ENCODE assay signal across 17 cellular contexts in genomic region chr2:12675352-12675795, GRCh38. TPM values are rescaled to one million over a fixed set of nuclear protein-coding genes. Genes with fewer than 3 reads are reported as not detected.
DNase-seq lines count a peak whose midpoint lies in the region; ATAC-seq, FAIRE-seq and TF ChIP-seq lines count a peak whose summit lies in the region.
"Had no signal": no experiment of that assay in that cellular context is flagged by ENCODE, and none has a peak within 500 bp of the region (broad histone marks: within the 10 kb centered on the region; RNA-seq: fewer than 3 reads in every experiment).

No MANE protein-coding gene starts in this region.

- ATAC-seq in body of pancreas: peak; percentile 58
- ATAC-seq in right cardiac atrium: peak; percentile 64 to 92
- ATAC-seq: left colon had no signal

- H3K4me1 ChIP-seq in body of pancreas (peaks cover 14% of the 10 kb centered on the region), right cardiac atrium (ENCODE audit: control insufficient read depth, insufficient read depth, low read length) (peaks cover 3% of the 10 kb centered on the region), sigmoid colon (no peaks in the 10 kb centered on the region)

- TF ChIP-seq CTCF in body of pancreas (IDR thresholded peaks at IDR 0.05): no peak
- no peak for TF ChIP-seq CTCF in sigmoid colon (IDR thresholded peaks at IDR 0.05)

- 69 to 75% methylated on average over 7 of the region's 7 CpGs for WGBS in body of pancreas, 2 donors
- 65% methylated on average over 7 of the region's 7 CpGs for WGBS in right cardiac atrium
- WGBS in sigmoid colon, 2 donors: 75 to 86% methylated on average over 7 of the region's 7 CpGs

- H3K9me3 ChIP-seq in body of pancreas (no peaks in the 10 kb centered on the region), right cardiac atrium (ENCODE audit: control insufficient read depth, low read length) (no peaks in the 10 kb centered on the region), sigmoid colon (no peaks in the 10 kb centered on the region)

- TF ChIP-seq EP300 in sigmoid colon (IDR thresholded peaks at IDR 0.05): no peak

- DNase-seq in A172 (ENCODE audit: low spot score) (peak; percentile 42), HT1080 (ENCODE audit: low read depth) (peak; percentile 54), body of pancreas (peak in 3 of 4 donors; percentile 17 to 35 (median 35)), right cardiac atrium (peak in 2 of 3 donors; percentile 22 to 52), sigmoid colon (no peak), AG08395 (ENCODE audit: low spot score) (no peak), MV-4-11 (lab: John Stamatoyannopoulos, UW) (no peak), GM12891 (ENCODE audit: insufficient read length, low spot score) (no peak)
- DNase-seq: ACHN; activated CD4-positive, alpha-beta T cell treated with anti-CD3 and anti-CD28 coated beads, Interleukin-2, amount 50 U/mL, for 48 hours; activated naive CD4-positive, alpha-beta T cell; DMS79; left colon; NCI-H2029 treated with DMSO at 0.1 percent for 48 hours; stimulated activated CD4-positive, alpha-beta T cell treated with anti-CD3 and anti-CD28 coated beads, Interleukin-15, amount 100 ng/mL, for 24 hours; T-helper 1 cell had no signal

- H3K4me3 ChIP-seq in body of pancreas: no peak overlapping the region
- H3K4me3 ChIP-seq in right cardiac atrium (ENCODE audit: low read length): no peak overlapping the region
- no peak overlapping the region for H3K4me3 ChIP-seq in sigmoid colon

- no peaks in the 10 kb centered on the region for H3K27me3 ChIP-seq in body of pancreas
- no peaks in the 10 kb centered on the region for H3K27me3 ChIP-seq in right cardiac atrium (ENCODE audit: control insufficient read depth, insufficient read depth)
- no peaks in the 10 kb centered on the region for H3K27me3 ChIP-seq in sigmoid colon

- H3K36me3 ChIP-seq in body of pancreas (replicated peaks in 1 of 2; ENCODE audit: insufficient read depth in 1 of 2, low read depth in 2 of 2) (no peaks in the 10 kb centered on the region), sigmoid colon (no peaks in the 10 kb centered on the region)

- FAIRE-seq in GM12891 (lab: Jason Lieb, UNC): no peak
- FAIRE-seq: colon had no signal

- intact Hi-C loops in body of pancreas (cut with DNase I) (no loop called here), right cardiac atrium (cut with DNase I) (no loop called here), sigmoid colon (cut with DNase I) (no loop called here)

- no peak for TF ChIP-seq POLR2A in body of pancreas (IDR thresholded peaks at IDR 0.05)
- TF ChIP-seq POLR2A in sigmoid colon (IDR thresholded peaks at IDR 0.05): no peak
- no peak for TF ChIP-seq POLR2A in GM12891 (IDR thresholded peaks at IDR 0.05; ENCODE audit: low read depth, low read length)

- H3K27ac ChIP-seq in body of pancreas (peak overlapping the region in 3 of 4 donors; percentile 20 to 32 (median 27)), right cardiac atrium (ENCODE audit: low read length) (no peak overlapping the region), sigmoid colon (no peak overlapping the region)

TF ChIP-seq in GM12891, 5 proteins besides CTCF, POLR2A, EP300 and RAD21:
- TF ChIP-seq SPI1 (IDR thresholded peaks at IDR 0.05; ENCODE audit: low read depth, low read length) (no peak), TAF1 (IDR thresholded peaks at IDR 0.05; ENCODE audit: low read depth, low read length) (no peak), POU2F2 (IDR thresholded peaks at IDR 0.05; ENCODE audit: low read depth, low read length) (no peak), PAX5 (IDR thresholded peaks at IDR 0.05; ENCODE audit: insufficient read depth, low read length, severe bottlenecking) (no peak), POLR2AphosphoS5 (IDR thresholded peaks at IDR 0.05; ENCODE audit: low read depth, low read length) (no peak)

RNA-seq across cellular contexts. Expression of gene TRIB2, which starts 41.4 kb away (rescaled TPM):
- total RNA-seq in A172 (2014; rRNA removed; shearing (Covaris generic)): 2.0 and 8.3 TPM in 2 replicates
- total RNA-seq in HT1080 (2014; rRNA removed; shearing (Covaris generic)): 15.1 and 16.6 TPM in 2 replicates
- 9.6 and 10.4 TPM in 2 replicates for polyA plus RNA-seq in HT1080 (2015; cell fraction: cytosol; rRNA removed)
- polyA plus RNA-seq in HT1080 (2015; cell fraction: nucleus; rRNA removed): 23.5 and 33.0 TPM in 2 replicates
- total RNA-seq in body of pancreas (10 to 100 TPM; 49.3 to 99.2 TPM), right cardiac atrium (10 to 100 TPM; 24.7 to 32.2 (median 28.2) TPM), sigmoid colon (10 to 100 TPM; 34.2 to 56.2 (median 46.6) TPM)
- polyA plus RNA-seq in right cardiac atrium (25.3 TPM), sigmoid colon (10 to 100 TPM in 1 of 3 donors, 1 to 10 TPM in 2; 1.4 to 20.7 (median 6.6) TPM)
- polyA plus RNA-seq in GM12891 (2012; ENCODE audit: low read depth, missing spikeins): 5.0 TPM

Comparison
In these comparisons a context has a peak if more than half of its experiments do, and no peak if none do; other contexts are left out.
1. DNase-seq: peak in A172 (single experiment), HT1080 (single experiment), body of pancreas (3 of 4) and right cardiac atrium (2 of 3); none in sigmoid colon (single experiment), AG08395 (single experiment), MV-4-11 (single experiment) and GM12891 (single experiment).
2. H3K27ac ChIP-seq: peak in body of pancreas (3 of 4); none in right cardiac atrium (single experiment) and sigmoid colon (0 of 4).